8 cellular contexts compared by ENCODE assay signal in the genomic region with DNA sequence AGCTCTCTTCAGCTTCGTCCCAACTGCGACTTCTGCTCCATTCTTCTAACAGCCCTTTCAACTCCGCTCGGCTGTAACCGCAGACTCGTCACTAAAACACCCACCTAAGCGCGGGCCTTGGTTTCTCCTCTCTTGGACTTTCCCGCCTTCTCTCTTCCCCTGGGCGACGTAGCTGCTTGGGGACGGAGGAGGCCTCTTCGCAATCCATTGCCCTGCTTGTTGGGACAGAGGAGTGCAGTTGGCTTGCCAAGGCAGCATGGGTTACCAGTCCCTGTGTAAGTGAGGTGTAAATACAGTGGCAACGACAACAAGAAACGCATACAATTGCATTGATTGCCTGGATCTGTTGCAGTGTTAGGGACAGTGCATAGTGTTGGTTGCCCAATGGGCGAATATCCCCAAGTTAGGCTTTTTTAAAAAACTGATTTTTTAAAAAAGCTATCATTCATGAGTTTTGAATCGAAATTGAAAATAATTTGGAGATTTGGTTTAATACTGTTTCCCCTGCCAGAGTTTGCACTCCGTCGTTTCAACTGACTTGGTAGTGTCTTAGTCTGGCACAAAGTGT. TPM values are rescaled to one million over a fixed set of nuclear protein-coding genes. Genes with fewer than 3 reads are reported as not detected.
A peak's percentile ranks its signal among the peaks of the same experiment; 100 is the strongest.
DNase-seq lines count a peak whose midpoint lies in the region; ATAC-seq and TF ChIP-seq lines count a peak whose summit lies in the region.

No MANE protein-coding gene starts in this region.

- H3K27ac Mint-ChIP-seq in activated CD4-positive, alpha-beta T cell treated with anti-CD3 and anti-CD28 coated beads for 36 hours: peak overlapping the region; percentile 97
- H3K27ac Mint-ChIP-seq in effector memory CD8-positive, alpha-beta T cell: peak overlapping the region; percentile 99
- H3K27ac Mint-ChIP-seq in neural crest cell (ENCODE audit: unreplicated experiment): peak overlapping the region; percentile 99

- H3K9me3 ChIP-seq in thyroid gland: no peaks in the 10 kb centered on the region

- POLR2A ChIA-PET in activated CD4-positive, alpha-beta T cell treated with anti-CD3 and anti-CD28 coated beads for 36 hours (lab: Charles Lee): interaction anchor here (0.6 to 2.0 kb wide), 8 partner anchors 64 to 396 kb away, joined by 3 to 11 read pairs (median 4); a partner anchor contains a TSS

- CTCF ChIA-PET in activated CD4-positive, alpha-beta T cell treated with anti-CD3 and anti-CD28 coated beads for 36 hours (lab: Charles Lee): interaction anchor here (0.5 to 2.1 kb wide), 7 partner anchors 67 to 483 kb away, joined by 3 to 6 read pairs (median 4); no protein-coding TSS in a partner anchor

- H3K36me3 Mint-ChIP-seq in activated CD4-positive, alpha-beta T cell treated with anti-CD3 and anti-CD28 coated beads for 36 hours (ENCODE audit: low read depth): peaks cover 43% of the 10 kb centered on the region
- H3K36me3 Mint-ChIP-seq in effector memory CD8-positive, alpha-beta T cell (ENCODE audit: insufficient read depth): peaks cover 27% of the 10 kb centered on the region
- H3K36me3 Mint-ChIP-seq in neural crest cell (ENCODE audit: low read depth): no peaks in the 10 kb centered on the region

- peaks cover 38% of the 10 kb centered on the region for H3K4me1 Mint-ChIP-seq in activated CD4-positive, alpha-beta T cell treated with anti-CD3 and anti-CD28 coated beads for 36 hours
- H3K4me1 Mint-ChIP-seq in effector memory CD8-positive, alpha-beta T cell (ENCODE audit: low read depth in 2 of 2): peaks cover 19 to 21% of the 10 kb centered on the region in 2 donors
- peaks cover 20% of the 10 kb centered on the region for H3K4me1 Mint-ChIP-seq in neural crest cell

- peak overlapping the region; percentile 84 to 86 (median 86) for H3K27ac ChIP-seq in thyroid gland

- ATAC-seq in GM21360 (IDR thresholded peaks at IDR 0.05; ENCODE audit: unreplicated experiment): peak; percentile 46
- ATAC-seq in activated CD4-positive, alpha-beta T cell treated with anti-CD3 and anti-CD28 coated beads for 36 hours: peak; percentile 55
- ATAC-seq in effector memory CD8-positive, alpha-beta T cell (replicated peaks): peak; percentile 64

- WGBS in thyroid gland, 2 donors: 25 to 26% methylated on average over 19 of the region's 19 CpGs

- H3K27me3 ChIP-seq in thyroid gland: no peaks in the 10 kb centered on the region

- H3K9me3 Mint-ChIP-seq in activated CD4-positive, alpha-beta T cell treated with anti-CD3 and anti-CD28 coated beads for 36 hours (ENCODE audit: low read depth): no peaks in the 10 kb centered on the region
- H3K9me3 Mint-ChIP-seq in effector memory CD8-positive, alpha-beta T cell: no peaks in the 10 kb centered on the region
- H3K9me3 Mint-ChIP-seq in neural crest cell: peaks cover 4% of the 10 kb centered on the region

- peak overlapping the region; percentile 93 for H3K4me3 Mint-ChIP-seq in activated CD4-positive, alpha-beta T cell treated with anti-CD3 and anti-CD28 coated beads for 36 hours
- H3K4me3 Mint-ChIP-seq in effector memory CD8-positive, alpha-beta T cell: peak overlapping the region; percentile 87 to 95
- H3K4me3 Mint-ChIP-seq in neural crest cell: peak overlapping the region; percentile 92

- H3K4me1 ChIP-seq in thyroid gland: peaks cover 6 to 11% of the 10 kb centered on the region in 2 donors

- intact Hi-C loops in activated CD4-positive, alpha-beta T cell treated with anti-CD3 and anti-CD28 coated beads for 36 hours (cut with DNase I, micrococcal nuclease): loop anchor here (1.0 to 5.0 kb wide), 22 partner anchors 22 to 455 kb away; a partner anchor contains a TSS
- intact Hi-C loops in thyroid gland (cut with DNase I): no loop called here

- no peak for TF ChIP-seq CTCF in neural crest cell (conservative IDR thresholded peaks at IDR 0.05)
- no peak for TF ChIP-seq CTCF in thyroid gland (IDR thresholded peaks at IDR 0.05)

- no peak for TF ChIP-seq POLR2A in thyroid gland (IDR thresholded peaks at IDR 0.05)

- H3K4me3 ChIP-seq in thyroid gland (replicated peaks in 1 of 3): peak overlapping the region; percentile 77 to 96 (median 87)

- no peaks in the 10 kb centered on the region for H3K36me3 ChIP-seq in thyroid gland

- no peaks in the 10 kb centered on the region for H3K27me3 Mint-ChIP-seq in activated CD4-positive, alpha-beta T cell treated with anti-CD3 and anti-CD28 coated beads for 36 hours
- no peaks in the 10 kb centered on the region for H3K27me3 Mint-ChIP-seq in effector memory CD8-positive, alpha-beta T cell
- no peaks in the 10 kb centered on the region for H3K27me3 Mint-ChIP-seq in neural crest cell (ENCODE audit: low read depth)

- DNase-seq in Ammon's horn (ENCODE audit: low spot score) (peak; percentile 67), HPDE6-E6E7 (ENCODE audit: extremely low spot score) (peak; percentile 17), neural crest cell (ENCODE audit: low read depth, low spot score) (no peak), thyroid gland (no peak), GM19240 (ENCODE audit: insufficient read length, low spot score) (no peak)
- peak; percentile 89 for DNase-seq in activated CD4-positive, alpha-beta T cell treated with anti-CD3 and anti-CD28 coated beads for 36 hours
- peak in 2 of 3 experiments; percentile 51 to 67 for DNase-seq in effector memory CD8-positive, alpha-beta T cell

RNA-seq across cellular contexts. Expression of a gene that starts 0.5 kb away (rescaled TPM):
- total RNA-seq in activated CD4-positive, alpha-beta T cell treated with anti-CD3 and anti-CD28 coated beads for 36 hours: 100 to 1,000 TPM; 174 to 190 TPM
- total RNA-seq in neural crest cell (73.8 and 91.1 TPM in 2 replicates), thyroid gland (10 to 100 TPM; 69.6 to 94.4 (median 75.9) TPM)

Comparison
In these comparisons a context has a peak if more than half of its experiments do, and no peak if none do; other contexts are left out.
1. DNase-seq: peak in Ammon's horn (single experiment), HPDE6-E6E7 (single experiment), activated CD4-positive, alpha-beta T cell treated with anti-CD3 and anti-CD28 coated beads for 36 hours (single experiment) and effector memory CD8-positive, alpha-beta T cell (2 of 3); none in neural crest cell (single experiment), thyroid gland (0 of 2) and GM19240 (single experiment).
2. Peak in every context shown above with its lines, with median percentiles within 50 percentile points of each other: ATAC-seq, H3K27ac Mint-ChIP-seq and H3K4me3 Mint-ChIP-seq.